ENCODE assay signal across 14 cellular contexts in the genomic region with DNA sequence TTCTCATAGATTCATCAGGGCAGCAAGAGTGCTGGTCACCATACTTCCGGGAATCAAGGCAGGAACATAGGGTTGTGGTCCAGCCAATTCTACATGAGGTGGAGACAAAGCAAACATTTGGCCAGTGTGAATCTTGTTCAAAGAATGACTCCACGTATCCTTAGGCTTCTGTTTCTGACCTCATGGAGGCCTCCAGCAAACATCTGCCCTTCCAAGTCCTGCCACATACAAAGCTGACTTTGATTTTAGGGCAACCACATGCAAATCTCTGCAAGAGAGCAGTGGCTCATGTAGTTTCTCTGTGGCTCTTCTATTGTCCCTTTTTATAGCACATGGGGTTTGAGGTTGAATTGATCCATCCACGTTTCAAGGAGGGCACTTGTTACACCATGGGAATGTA.
A peak's percentile ranks its signal among the peaks of the same experiment; 100 is the strongest.
DNase-seq lines count a peak whose midpoint lies in the region; ATAC-seq, FAIRE-seq and TF ChIP-seq lines count a peak whose summit lies in the region.
"Had no signal": no experiment of that assay in that cellular context is flagged by ENCODE, and none has a peak within 500 bp of the region (broad histone marks: within the 10 kb centered on the region; RNA-seq: fewer than 3 reads in every experiment).

No MANE protein-coding gene starts in this region.

- no peak for ATAC-seq in GM19035 (IDR thresholded peaks at IDR 0.05; ENCODE audit: unreplicated experiment)
- ATAC-seq: CD8-positive, alpha-beta T cell had no signal

- no peak overlapping the region for H3K4ac ChIP-seq in neuronal stem cell (ENCODE audit: low read length)

- H2BK120ac ChIP-seq in neuronal stem cell (ENCODE audit: low read depth, low read length) = no peak overlapping the region

- no peak overlapping the region for H2BK12ac ChIP-seq in neuronal stem cell (ENCODE audit: low read length)

- H2AFZ ChIP-seq in KMS-11 (ENCODE audit: low read depth) (peak overlapping the region; percentile 12; the same call in 1 of the 2 replicates), neuronal stem cell (ENCODE audit: low read length) (no peak overlapping the region)

- H3K27ac ChIP-seq in KMS-11 (no peak overlapping the region), neuronal stem cell (replicated peaks; ENCODE audit: low read length) (no peak overlapping the region)
- H3K27ac ChIP-seq: BLaER1 treated with 17β-estradiol and CSF1 and Interleukin-3, amounts not matched to agents 10 nM and 100 nM had no signal

- H2AK5ac ChIP-seq in neuronal stem cell (ENCODE audit: low read depth, low read length) = no peak overlapping the region

- TF ChIP-seq CTCF in KMS-11 (conservative IDR thresholded peaks at IDR 0.05; ENCODE audit: low read depth, low read length) (no peak), bronchial epithelial cell (IDR thresholded peaks at IDR 0.05; ENCODE audit: insufficient read depth, low read length, severe bottlenecking) (no peak)

- H3K4me3 ChIP-seq in KMS-11 (IDR thresholded peaks at IDR 0.05; ENCODE audit: insufficient read depth, low read depth, low read length) = no peak overlapping the region
- H3K4me3 ChIP-seq in bronchial epithelial cell (ENCODE audit: low read depth, low read length) = no peak overlapping the region
- H3K4me3 ChIP-seq in neuronal stem cell (ENCODE audit: low read length in 2 of 2) = no peak overlapping the region
- H3K4me3 ChIP-seq: BLaER1 treated with 17β-estradiol and CSF1 and Interleukin-3, amounts not matched to agents 10 nM and 100 nM had no signal

- H3K18ac ChIP-seq in neuronal stem cell (ENCODE audit: low read length) = peak overlapping the region; percentile 25

- no peak overlapping the region for H3K14ac ChIP-seq in neuronal stem cell (ENCODE audit: low read length)

- H4K91ac ChIP-seq in neuronal stem cell (ENCODE audit: low read depth, low read length, poor library complexity) = no peak overlapping the region

- H3K79me2 ChIP-seq in KMS-11 (ENCODE audit: insufficient read depth, low read depth) = no peaks in the 10 kb centered on the region

- no CpG with 5 or more reads among the region's 3 CpGs for WGBS in neuronal stem cell (ENCODE audit: extremely low coverage in 2 of 2, insufficient read length in 2 of 2, insufficient replicate concordance in 1 of 2), 2 donors

- H2BK15ac ChIP-seq in neuronal stem cell (ENCODE audit: low read length) = no peak overlapping the region

- H4K20me1 ChIP-seq in KMS-11 (ENCODE audit: insufficient read depth) = no peaks in the 10 kb centered on the region
- H4K20me1 ChIP-seq: BLaER1 treated with 17β-estradiol and CSF1 and Interleukin-3, amounts not matched to agents 10 nM and 100 nM had no signal

- H3K79me1 ChIP-seq in neuronal stem cell (ENCODE audit: low read depth, low read length) = no peaks in the 10 kb centered on the region

- H3K36me3 ChIP-seq in KMS-11 (ENCODE audit: insufficient read depth) (no peaks in the 10 kb centered on the region), bronchial epithelial cell (ENCODE audit: control insufficient read depth, insufficient read depth, low read length) (no peaks in the 10 kb centered on the region), neuronal stem cell (replicated peaks in 1 of 2; ENCODE audit: control insufficient read depth in 2 of 2, insufficient read depth in 2 of 2, low read length in 2 of 2) (no peaks in the 10 kb centered on the region)
- H3K36me3 ChIP-seq: BLaER1 treated with 17β-estradiol and CSF1 and Interleukin-3, amounts not matched to agents 10 nM and 100 nM had no signal

- H2BK5ac ChIP-seq in neuronal stem cell (ENCODE audit: low read length) = no peak overlapping the region

- no peak overlapping the region for H4K8ac ChIP-seq in neuronal stem cell (ENCODE audit: low read depth, low read length)

- H3K4me2 ChIP-seq in KMS-11 (peak overlapping the region; percentile 16; the same call in 1 of the 2 replicates), neuronal stem cell (ENCODE audit: insufficient read depth, low read length, poor library complexity, severe bottlenecking) (no peak overlapping the region)
- H3K4me2 ChIP-seq: BLaER1 treated with 17β-estradiol and CSF1 and Interleukin-3, amounts not matched to agents 10 nM and 100 nM had no signal

- H3K23ac ChIP-seq in neuronal stem cell (ENCODE audit: low read depth, low read length, poor library complexity) = no peak overlapping the region

- H3K4me1 ChIP-seq in KMS-11 (ENCODE audit: low read depth, poor library complexity, severe bottlenecking) = peaks cover 15% of the 10 kb centered on the region
- H3K4me1 ChIP-seq in neuronal stem cell (ENCODE audit: control insufficient read depth in 2 of 2, insufficient read depth in 1 of 2, low read depth in 1 of 2, low read length in 2 of 2) = peaks cover 0 to 8% of the 10 kb centered on the region in 2 donors
- H3K4me1 ChIP-seq: BLaER1 treated with 17β-estradiol and CSF1 and Interleukin-3, amounts not matched to agents 10 nM and 100 nM had no signal

- peak; percentile 23 for FAIRE-seq in bronchial epithelial cell (lab: Jason Lieb, UNC)
- FAIRE-seq: GM19239, H54 had no signal

- no peak overlapping the region for H3K9ac ChIP-seq in KMS-11
- H3K9ac ChIP-seq in neuronal stem cell (ENCODE audit: low read depth, low read length, poor library complexity) = no peak overlapping the region
- H3K9ac ChIP-seq: BLaER1 treated with 17β-estradiol and CSF1 and Interleukin-3, amounts not matched to agents 10 nM and 100 nM had no signal

- no peaks in the 10 kb centered on the region for H3K9me3 ChIP-seq in neuronal stem cell (replicated peaks in 1 of 2; ENCODE audit: control insufficient read depth in 2 of 2, insufficient read depth in 1 of 2, low read depth in 1 of 2, low read length in 2 of 2)
- H3K9me3 ChIP-seq: BLaER1 treated with 17β-estradiol and CSF1 and Interleukin-3, amounts not matched to agents 10 nM and 100 nM had no signal

- DNase-seq in bronchial epithelial cell (ENCODE audit: low read depth) (no peak), neuronal stem cell (ENCODE audit: low spot score) (no peak)
- no peak for DNase-seq in stimulated activated naive CD4-positive, alpha-beta T cell (lab: John Stamatoyannopoulos, UW)
- DNase-seq in activated CD4-positive, CD25-positive, alpha-beta regulatory T cell treated with anti-CD3 and anti-CD28 coated beads, Interleukin-2, amount 50 U/mL, for 72 hours = no peak
- DNase-seq: Calu3; CD8-positive, alpha-beta T cell; DMS79 treated with DMSO at 0.1 percent for 48 hours; GF-D8; HCEC 1CT had no signal

- H3K27me3 ChIP-seq in KMS-11 (ENCODE audit: insufficient read depth, low read depth) (no peaks in the 10 kb centered on the region), bronchial epithelial cell (ENCODE audit: control insufficient read depth, insufficient read depth, low read length) (no peaks in the 10 kb centered on the region), neuronal stem cell (ENCODE audit: control insufficient read depth in 3 of 3, insufficient read depth in 3 of 3, low read depth in 1 of 3, low read length in 3 of 3) (no peaks in the 10 kb centered on the region)
- H3K27me3 ChIP-seq: BLaER1 treated with 17β-estradiol and CSF1 and Interleukin-3, amounts not matched to agents 10 nM and 100 nM had no signal
